Comparison of ENCODE assay signal across 16 cellular contexts in genomic region chr18:80037300-80037699, GRCh38. TPM values are rescaled to one million over a fixed set of nuclear protein-coding genes. Genes with fewer than 3 reads are reported as not detected.
DNase-seq lines count a peak whose midpoint lies in the region; ATAC-seq and TF ChIP-seq lines count a peak whose summit lies in the region.
"Had no signal": no experiment of that assay in that cellular context is flagged by ENCODE, and none has a peak within 500 bp of the region (broad histone marks: within the 10 kb centered on the region; RNA-seq: fewer than 3 reads in every experiment).

No MANE protein-coding gene starts in this region.

- H3K9me2 ChIP-seq in SK-N-SH (no peaks in the 10 kb centered on the region), Loucy (replicated peaks; ENCODE audit: low read depth, low read length) (no peaks in the 10 kb centered on the region)

- WGBS in SK-N-SH (ENCODE audit: low lambda C conversion rate): 97% methylated on average over 11 of the region's 12 CpGs

- TF ChIP-seq CTCF in SK-N-SH (IDR thresholded peaks at IDR 0.05) (no peak), Loucy (conservative IDR thresholded peaks at IDR 0.05; ENCODE audit: low read length) (no peak), nephron (IDR thresholded peaks at IDR 0.05; ENCODE audit: unreplicated experiment in 3 of 3) (no peak)

- peaks cover 35% of the 10 kb centered on the region for H3K4me1 Mint-ChIP-seq in nephron

- TF ChIP-seq EP300 in SK-N-SH (IDR thresholded peaks at IDR 0.05; ENCODE audit: borderline replicate concordance in 1 of 2, low read depth in 1 of 2, low read length in 1 of 2): no peak

- no peaks in the 10 kb centered on the region for H3K9me3 ChIP-seq in SK-N-SH
- H3K9me3 ChIP-seq in Loucy (ENCODE audit: insufficient read depth, low read depth, low read length): no peaks in the 10 kb centered on the region
- H3K9me3 ChIP-seq: BLaER1 treated with 17β-estradiol and CSF1 and Interleukin-3, amounts not matched to agents 10 nM and 100 nM; HAP-1 had no signal

- H3K79me2 ChIP-seq in SK-N-SH (ENCODE audit: insufficient read depth): peaks cover 34% of the 10 kb centered on the region
- peaks cover 30% of the 10 kb centered on the region for H3K79me2 ChIP-seq in Loucy (ENCODE audit: insufficient read depth, low read length)

- H3K36me3 Mint-ChIP-seq in nephron (ENCODE audit: low read depth): peaks cover 40% of the 10 kb centered on the region

- H3K27me3 ChIP-seq in SK-N-SH (ENCODE audit: insufficient read depth): no peaks in the 10 kb centered on the region
- no peaks in the 10 kb centered on the region for H3K27me3 ChIP-seq in Loucy (ENCODE audit: insufficient read depth, low read length, poor library complexity, severe bottlenecking)
- H3K27me3 ChIP-seq: BLaER1 treated with 17β-estradiol and CSF1 and Interleukin-3, amounts not matched to agents 10 nM and 100 nM had no signal

- H3F3A ChIP-seq in SK-N-SH (replicated peaks; ENCODE audit: insufficient read depth): no peaks in the 10 kb centered on the region
- 0 out of 2 replicates have a peak, but pooled peaks cover 4% of the 10 kb centered on the region for H3F3A ChIP-seq in Loucy (ENCODE audit: low read depth)

- no peak overlapping the region for H3K27ac ChIP-seq in SK-N-SH (ENCODE audit: low read depth in 2 of 2, low read length in 1 of 2)
- H3K27ac ChIP-seq: BLaER1 treated with 17β-estradiol and CSF1 and Interleukin-3, amounts not matched to agents 10 nM and 100 nM had no signal

- peak overlapping the region; percentile 14 to 90 (median 41) for H3K4me3 Mint-ChIP-seq in nephron
- H3K4me3 Mint-ChIP-seq: CD4-positive, CD25-positive, alpha-beta regulatory T cell; HFFc6 had no signal

- no peak overlapping the region for H2AFZ ChIP-seq in SK-N-SH (ENCODE audit: low read depth)
- no peak overlapping the region for H2AFZ ChIP-seq in Loucy (ENCODE audit: low read length)

- peaks cover 0 to 14% of the 10 kb centered on the region in 2 experiments; a peak in 1 of 4 replicates for H3K4me1 ChIP-seq in SK-N-SH (ENCODE audit: control insufficient read depth in 1 of 2, insufficient read depth in 2 of 2, low read depth in 1 of 2, low read length in 1 of 2)
- peaks cover 32% of the 10 kb centered on the region for H3K4me1 ChIP-seq in Loucy (ENCODE audit: insufficient read depth, low read length, poor library complexity, severe bottlenecking)

- no peaks in the 10 kb centered on the region for H3K27me3 Mint-ChIP-seq in nephron (ENCODE audit: low read depth)
- H3K27me3 Mint-ChIP-seq: CD4-positive, CD25-positive, alpha-beta regulatory T cell had no signal

- H3K4me2 ChIP-seq in SK-N-SH (no peak overlapping the region), Loucy (ENCODE audit: low read depth, low read length, poor library complexity, severe bottlenecking) (peak overlapping the region; percentile 94)

- CTCF ChIA-PET in SK-N-SH (lab: Yijun Ruan, JAX): no interaction called here

- peaks cover 2% of the 10 kb centered on the region for H3K9me3 Mint-ChIP-seq in nephron
- H3K9me3 Mint-ChIP-seq: HFFc6 had no signal

- H3K9ac ChIP-seq in SK-N-SH (no peak overlapping the region), Loucy (ENCODE audit: low read depth, low read length, poor library complexity, severe bottlenecking) (peak overlapping the region; percentile 94)
- H3K9ac ChIP-seq: BLaER1 treated with 17β-estradiol and CSF1 and Interleukin-3, amounts not matched to agents 10 nM and 100 nM had no signal

- TF ChIP-seq RAD21 in SK-N-SH (IDR thresholded peaks at IDR 0.05; ENCODE audit: low read length): no peak

- H3K27ac Mint-ChIP-seq in nephron: no peak overlapping the region
- H3K27ac Mint-ChIP-seq: HFFc6 had no signal

- H3K36me3 ChIP-seq in SK-N-SH (replicated peaks in 1 of 2; ENCODE audit: control insufficient read depth in 1 of 2, insufficient read depth in 2 of 2, low read length in 1 of 2): peaks cover 14 to 16% of the 10 kb centered on the region in 2 experiments
- peaks cover 5% of the 10 kb centered on the region; the same call in 1 of the 2 replicates for H3K36me3 ChIP-seq in Loucy (ENCODE audit: insufficient read depth, low read length)

- ATAC-seq in SK-N-SH treated with all-trans-retinoic acid at 6 μM for 48 hours: no peak
- no peak for ATAC-seq in HG03045 (IDR thresholded peaks at IDR 0.05; ENCODE audit: unreplicated experiment)

- H4K20me1 ChIP-seq in SK-N-SH (ENCODE audit: insufficient read depth) (peaks cover 7% of the 10 kb centered on the region; the same call in 1 of the 2 replicates), Loucy (ENCODE audit: insufficient read depth, low read length, poor library complexity, severe bottlenecking) (peaks cover 9% of the 10 kb centered on the region)

- H3K4me3 ChIP-seq in SK-N-SH (ENCODE audit: low read depth in 2 of 2, low read length in 1 of 2) (no peak overlapping the region), Loucy (ENCODE audit: low read length, poor library complexity, severe bottlenecking) (no peak overlapping the region)
- H3K4me3 ChIP-seq: BLaER1 treated with 17β-estradiol and CSF1 and Interleukin-3, amounts not matched to agents 10 nM and 100 nM; HAP-1 had no signal

- DNase-seq in SK-N-SH (no peak), ELF-1 (ENCODE audit: low read depth, low spot score) (peak; percentile 10), GF-D8 (lab: John Stamatoyannopoulos, UW) (no peak), HK-2 (ENCODE audit: unreplicated experiment) (no peak)
- DNase-seq: 8988T; ACHN; CD4-positive, CD25-positive, alpha-beta regulatory T cell; HFFc6; IMR-90; KG1 had no signal

- POLR2A ChIA-PET in SK-N-SH (lab: Yijun Ruan, JAX): no interaction called here

TF ChIP-seq in SK-N-SH, 30 proteins besides CTCF, POLR2A, EP300 and RAD21 (continues in another document):
- TF ChIP-seq USF1 (IDR thresholded peaks at IDR 0.05; ENCODE audit: borderline replicate concordance, low read depth): no peak

TF ChIP-seq in SK-N-SH treated with all-trans-retinoic acid at 6 μM for 48 hours, 23 proteins besides CTCF, POLR2A, EP300 and RAD21:
- TF ChIP-seq CREB5 (CRISPR knock-in tag; IDR thresholded peaks at IDR 0.05; ENCODE audit: low read depth) (no peak), ZNF565 (CRISPR knock-in tag; conservative IDR thresholded peaks at IDR 0.05; ENCODE audit: low read depth) (no peak), ZNF8 (CRISPR knock-in tag; IDR thresholded peaks at IDR 0.05) (no peak), TOX (CRISPR knock-in tag; IDR thresholded peaks at IDR 0.05; ENCODE audit: borderline replicate concordance) (no peak), ZNF70 (CRISPR knock-in tag; IDR thresholded peaks at IDR 0.05) (no peak), ZC3H10 (CRISPR knock-in tag; IDR thresholded peaks at IDR 0.05) (no peak), BACH2 (CRISPR knock-in tag; IDR thresholded peaks at IDR 0.05; ENCODE audit: borderline replicate concordance) (no peak), GLIS3 (CRISPR knock-in tag; IDR thresholded peaks at IDR 0.05) (no peak), RARB (CRISPR knock-in tag; IDR thresholded peaks at IDR 0.05) (no peak), TCF4 (CRISPR knock-in tag; IDR thresholded peaks at IDR 0.05; ENCODE audit: borderline replicate concordance) (no peak), ESRRG (CRISPR knock-in tag; IDR thresholded peaks at IDR 0.05) (no peak), OSR1 (CRISPR knock-in tag; IDR thresholded peaks at IDR 0.05) (no peak), ZFP30 (CRISPR knock-in tag; IDR thresholded peaks at IDR 0.05) (no peak)
TF ChIP-seq in SK-N-SH treated with all-trans-retinoic acid at 6 μM for 48 hours: peak in this region for 0.

RNA-seq across cellular contexts. Expression of gene RBFA, which starts 3.1 kb away (rescaled TPM):
- polyA plus RNA-seq in SK-N-SH (2012; rRNA removed): 51.4 and 57.6 TPM in 2 replicates
- 49.3 TPM in 2 replicates for polyA plus RNA-seq in SK-N-SH (2012; cell fraction: cytosol; rRNA removed)
- polyA plus RNA-seq in SK-N-SH (2012; cell fraction: nucleus; rRNA removed): 87.7 and 88.3 TPM in 2 replicates

RNA-seq across cellular contexts. Expression of gene TXNL4A, which starts 48.9 kb away (rescaled TPM):
- 86.9 and 158 TPM in 2 replicates for polyA plus RNA-seq in SK-N-SH (2012; rRNA removed)
- polyA plus RNA-seq in SK-N-SH (2012; cell fraction: cytosol; rRNA removed): 140 and 195 TPM in 2 replicates
- polyA plus RNA-seq in SK-N-SH (2012; cell fraction: nucleus; rRNA removed): 45.0 and 80.6 TPM in 2 replicates
